18 cellular contexts compared by ENCODE assay signal in the genomic region with DNA sequence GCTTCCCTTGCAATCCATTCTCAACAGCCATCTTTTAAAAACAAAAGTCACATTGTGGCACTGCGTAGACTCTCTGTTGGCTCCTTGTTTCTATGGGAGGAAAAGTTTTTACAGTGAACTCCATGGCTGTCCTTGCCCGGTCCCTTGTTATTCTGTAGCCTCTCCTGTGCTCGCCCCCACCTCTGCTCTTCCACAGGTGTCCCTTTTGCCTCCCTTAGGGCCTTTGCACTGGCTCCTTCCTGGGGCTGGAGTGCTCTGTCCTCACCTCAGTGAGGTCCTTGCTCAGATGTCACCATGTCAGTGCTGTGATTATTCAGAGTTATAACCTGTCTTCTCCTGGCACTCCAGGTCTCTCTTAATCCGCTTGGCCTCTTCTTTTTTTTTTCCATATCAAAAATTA. TPM values are rescaled to one million over a fixed set of nuclear protein-coding genes. Genes with fewer than 3 reads are reported as not detected.
A peak's percentile ranks its signal among the peaks of the same experiment; 100 is the strongest.
DNase-seq lines count a peak whose midpoint lies in the region; ATAC-seq and TF ChIP-seq lines count a peak whose summit lies in the region.
"Had no signal": no experiment of that assay in that cellular context is flagged by ENCODE, and none has a peak within 500 bp of the region (broad histone marks: within the 10 kb centered on the region; RNA-seq: fewer than 3 reads in every experiment).

No MANE protein-coding gene starts in this region.

- no peak for TF ChIP-seq EP300 in transverse colon (IDR thresholded peaks at IDR 0.05; ENCODE audit: low read depth)

- H3K4me3 ChIP-seq in HEK293 (ENCODE audit: low read depth, low read length) (no peak overlapping the region), right atrium auricular region (no peak overlapping the region), transverse colon (no peak overlapping the region)
- H3K4me3 ChIP-seq: SJSA1 had no signal

- 83 to 92% methylated on average over 2 to 4 of the region's 4 CpGs for WGBS in transverse colon (ENCODE audit: low coverage in 1 of 2), 2 donors

- intact Hi-C loops in transverse colon (cut with DNase I; ENCODE audit: low total_unique reads) = no loop called here

- H3K9me3 Mint-ChIP-seq in activated naive CD8-positive, alpha-beta T cell treated with anti-CD3 and anti-CD28 coated beads, Interleukin-2, amount 10 ng/mL, durations not matched to agents 7 days and 5 days = no peaks in the 10 kb centered on the region
- H3K9me3 Mint-ChIP-seq in activated naive CD8-positive, alpha-beta T cell treated with anti-CD3 and anti-CD28 coated beads, Interleukin-2, amount 50 U/mL, for 24 hours = no peaks in the 10 kb centered on the region

- no peak for TF ChIP-seq POLR2A in transverse colon (IDR thresholded peaks at IDR 0.05)

- H3K4me3 Mint-ChIP-seq in activated naive CD8-positive, alpha-beta T cell treated with anti-CD3 and anti-CD28 coated beads, Interleukin-2, amount 10 ng/mL, durations not matched to agents 7 days and 5 days = no peak overlapping the region
- no peak overlapping the region for H3K4me3 Mint-ChIP-seq in activated naive CD8-positive, alpha-beta T cell treated with anti-CD3 and anti-CD28 coated beads, Interleukin-2, amount 50 U/mL, for 24 hours

- no peaks in the 10 kb centered on the region for H3K27me3 Mint-ChIP-seq in activated naive CD8-positive, alpha-beta T cell treated with anti-CD3 and anti-CD28 coated beads, Interleukin-2, amount 10 ng/mL, durations not matched to agents 7 days and 5 days
- no peaks in the 10 kb centered on the region for H3K27me3 Mint-ChIP-seq in activated naive CD8-positive, alpha-beta T cell treated with anti-CD3 and anti-CD28 coated beads, Interleukin-2, amount 50 U/mL, for 24 hours

- in situ Hi-C loops in transverse colon (cut with MboI; ENCODE audit: low pct_ligation_motif_present in 1 of 4, low pct_unique_long_range_greater_than_20kb in 1 of 4, low sequenced_read_pairs in 3 of 4) = no loop called here

- no peak for ATAC-seq in activated naive CD8-positive, alpha-beta T cell treated with anti-CD3 and anti-CD28 coated beads, Interleukin-2, amount 10 ng/mL, durations not matched to agents 7 days and 5 days (ENCODE audit: low read depth)
- ATAC-seq in activated naive CD8-positive, alpha-beta T cell treated with anti-CD3 and anti-CD28 coated beads, Interleukin-2, amount 50 U/mL, for 24 hours = no peak
- ATAC-seq in HG03196 (IDR thresholded peaks at IDR 0.05; ENCODE audit: unreplicated experiment) = no peak
- ATAC-seq: PC-3 had no signal

- H3K36me3 Mint-ChIP-seq in activated naive CD8-positive, alpha-beta T cell treated with anti-CD3 and anti-CD28 coated beads, Interleukin-2, amount 10 ng/mL, durations not matched to agents 7 days and 5 days = no peaks in the 10 kb centered on the region
- H3K36me3 Mint-ChIP-seq in activated naive CD8-positive, alpha-beta T cell treated with anti-CD3 and anti-CD28 coated beads, Interleukin-2, amount 50 U/mL, for 24 hours (ENCODE audit: low read depth) = no peaks in the 10 kb centered on the region

- TF ChIP-seq CTCF in HEK293 (tag by site-specific recombination; IDR thresholded peaks at IDR 0.05) = no peak
- no peak for TF ChIP-seq CTCF in right atrium auricular region (IDR thresholded peaks at IDR 0.05)
- TF ChIP-seq CTCF in transverse colon (IDR thresholded peaks at IDR 0.05) = no peak
- no peak for TF ChIP-seq CTCF in GM10266 (IDR thresholded peaks at IDR 0.05; ENCODE audit: control insufficient read depth, insufficient read depth, low read depth, missing control alignments)

- POLR2A ChIA-PET in activated naive CD8-positive, alpha-beta T cell treated with anti-CD3 and anti-CD28 coated beads, Interleukin-2, amount 10 ng/mL, durations not matched to agents 7 days and 5 days (lab: Charles Lee) = no interaction called here
- POLR2A ChIA-PET in HEK293 (lab: Yijun Ruan, JAX) = interaction anchor here (0.6 kb wide), 1 partner anchor 14 kb away, joined by 3 read pairs; no protein-coding TSS in a partner anchor

- H3K27ac Mint-ChIP-seq in activated naive CD8-positive, alpha-beta T cell treated with anti-CD3 and anti-CD28 coated beads, Interleukin-2, amount 10 ng/mL, durations not matched to agents 7 days and 5 days = peak overlapping the region; percentile 10
- no peak overlapping the region for H3K27ac Mint-ChIP-seq in activated naive CD8-positive, alpha-beta T cell treated with anti-CD3 and anti-CD28 coated beads, Interleukin-2, amount 50 U/mL, for 24 hours

- H3K4me1 ChIP-seq in HEK293 (ENCODE audit: control insufficient read depth, insufficient read depth, low read length) (peaks cover 6% of the 10 kb centered on the region; the same call in 1 of the 2 replicates), right atrium auricular region (peaks cover 0 to 28% of the 10 kb centered on the region in 2 donors), transverse colon (peaks cover 5 to 42% (median 21%) of the 10 kb centered on the region in 4 donors)
- H3K4me1 ChIP-seq: SJSA1 had no signal

- H3K36me3 ChIP-seq in HEK293 (ENCODE audit: control insufficient read depth in 2 of 2, insufficient read depth in 1 of 2, low read length in 2 of 2) (no peaks in the 10 kb centered on the region; a peak in 1 of 3 replicates), right atrium auricular region (no peaks in the 10 kb centered on the region), transverse colon (no peaks in the 10 kb centered on the region)
- H3K36me3 ChIP-seq: SJSA1 had no signal

- CTCF ChIA-PET in HEK293 (lab: Yijun Ruan, JAX) = interaction anchor here (0.6 kb wide), 1 partner anchor 116 kb away, joined by 3 read pairs; no protein-coding TSS in a partner anchor

- no peak for DNase-seq in activated naive CD8-positive, alpha-beta T cell treated with anti-CD3 and anti-CD28 coated beads, Interleukin-2, amount 10 ng/mL, durations not matched to agents 7 days and 5 days
- DNase-seq in activated naive CD8-positive, alpha-beta T cell treated with anti-CD3 and anti-CD28 coated beads, Interleukin-2, amount 50 U/mL, for 24 hours = no peak
- DNase-seq in right atrium auricular region (ENCODE audit: low spot score) (no peak), transverse colon (no peak), GM10266 (ENCODE audit: extremely low spot score) (no peak)
- DNase-seq: DMS153; DND-41; NCI-H1105; NCI-H146; NCI-H2029; NCI-H446 treated with DMSO at 0.1 percent for 48 hours; NCI-H526; NCI-H82; NK-92 treated with Interleukin-12 subunit alpha and Interleukin-12 subunit beta, amount 100 ng/mL, for 24 hours; PC-3 had no signal

- peaks cover under 1% of the 10 kb centered on the region for H3K4me1 Mint-ChIP-seq in activated naive CD8-positive, alpha-beta T cell treated with anti-CD3 and anti-CD28 coated beads, Interleukin-2, amount 10 ng/mL, durations not matched to agents 7 days and 5 days
- peaks cover 17% of the 10 kb centered on the region for H3K4me1 Mint-ChIP-seq in activated naive CD8-positive, alpha-beta T cell treated with anti-CD3 and anti-CD28 coated beads, Interleukin-2, amount 50 U/mL, for 24 hours

- no peaks in the 10 kb centered on the region for H3K9me3 ChIP-seq in HEK293 (ENCODE audit: control insufficient read depth, insufficient read depth, low read depth, low read length)
- H3K9me3 ChIP-seq in right atrium auricular region = no peaks in the 10 kb centered on the region
- no peaks in the 10 kb centered on the region for H3K9me3 ChIP-seq in transverse colon
- H3K9me3 ChIP-seq: SJSA1 had no signal

- H3K27me3 ChIP-seq in right atrium auricular region (no peaks in the 10 kb centered on the region), transverse colon (no peaks in the 10 kb centered on the region)
- H3K27me3 ChIP-seq: SJSA1 had no signal

- no peak overlapping the region for H3K27ac ChIP-seq in HEK293 (ENCODE audit: extremely low read depth, low read depth, low read length)
- peak overlapping the region; percentile 3 to 65 for H3K27ac ChIP-seq in right atrium auricular region
- H3K27ac ChIP-seq in transverse colon = peak overlapping the region in 3 of 4 donors; percentile 34 to 67 (median 63)
- H3K27ac ChIP-seq: SJSA1 had no signal

TF ChIP-seq in HEK293, 187 proteins besides CTCF, POLR2A, EP300 and RAD21 (continues in another document):
- no peak for TF ChIP-seq ZNF747 (tag by site-specific recombination; IDR thresholded peaks at IDR 0.05)
- TF ChIP-seq ZNF791 (tag by site-specific recombination; IDR thresholded peaks at IDR 0.05) = no peak
- TF ChIP-seq RBAK (tag by site-specific recombination; IDR thresholded peaks at IDR 0.05) = no peak
- TF ChIP-seq, protein P1, sequence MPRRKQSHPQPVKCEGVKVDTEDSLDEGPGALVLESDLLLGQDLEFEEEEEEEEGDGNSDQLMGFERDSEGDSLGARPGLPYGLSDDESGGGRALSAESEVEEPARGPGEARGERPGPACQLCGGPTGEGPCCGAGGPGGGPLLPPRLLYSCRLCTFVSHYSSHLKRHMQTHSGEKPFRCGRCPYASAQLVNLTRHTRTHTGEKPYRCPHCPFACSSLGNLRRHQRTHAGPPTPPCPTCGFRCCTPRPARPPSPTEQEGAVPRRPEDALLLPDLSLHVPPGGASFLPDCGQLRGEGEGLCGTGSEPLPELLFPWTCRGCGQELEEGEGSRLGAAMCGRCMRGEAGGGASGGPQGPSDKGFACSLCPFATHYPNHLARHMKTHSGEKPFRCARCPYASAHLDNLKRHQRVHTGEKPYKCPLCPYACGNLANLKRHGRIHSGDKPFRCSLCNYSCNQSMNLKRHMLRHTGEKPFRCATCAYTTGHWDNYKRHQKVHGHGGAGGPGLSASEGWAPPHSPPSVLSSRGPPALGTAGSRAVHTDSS (tag by site-specific recombination; IDR thresholded peaks at IDR 0.05) = no peak
- no peak for TF ChIP-seq GFI1B (tag by site-specific recombination; IDR thresholded peaks at IDR 0.05)
- TF ChIP-seq, protein P2, sequence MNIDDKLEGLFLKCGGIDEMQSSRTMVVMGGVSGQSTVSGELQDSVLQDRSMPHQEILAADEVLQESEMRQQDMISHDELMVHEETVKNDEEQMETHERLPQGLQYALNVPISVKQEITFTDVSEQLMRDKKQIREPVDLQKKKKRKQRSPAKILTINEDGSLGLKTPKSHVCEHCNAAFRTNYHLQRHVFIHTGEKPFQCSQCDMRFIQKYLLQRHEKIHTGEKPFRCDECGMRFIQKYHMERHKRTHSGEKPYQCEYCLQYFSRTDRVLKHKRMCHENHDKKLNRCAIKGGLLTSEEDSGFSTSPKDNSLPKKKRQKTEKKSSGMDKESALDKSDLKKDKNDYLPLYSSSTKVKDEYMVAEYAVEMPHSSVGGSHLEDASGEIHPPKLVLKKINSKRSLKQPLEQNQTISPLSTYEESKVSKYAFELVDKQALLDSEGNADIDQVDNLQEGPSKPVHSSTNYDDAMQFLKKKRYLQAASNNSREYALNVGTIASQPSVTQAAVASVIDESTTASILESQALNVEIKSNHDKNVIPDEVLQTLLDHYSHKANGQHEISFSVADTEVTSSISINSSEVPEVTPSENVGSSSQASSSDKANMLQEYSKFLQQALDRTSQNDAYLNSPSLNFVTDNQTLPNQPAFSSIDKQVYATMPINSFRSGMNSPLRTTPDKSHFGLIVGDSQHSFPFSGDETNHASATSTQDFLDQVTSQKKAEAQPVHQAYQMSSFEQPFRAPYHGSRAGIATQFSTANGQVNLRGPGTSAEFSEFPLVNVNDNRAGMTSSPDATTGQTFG (tag by site-specific recombination; IDR thresholded peaks at IDR 0.05; ENCODE audit: borderline replicate concordance) = no peak

RNA-seq across cellular contexts. Expression of a gene that starts 18.9 kb away (rescaled TPM):
- total RNA-seq in activated naive CD8-positive, alpha-beta T cell treated with anti-CD3 and anti-CD28 coated beads, Interleukin-2, amount 10 ng/mL, durations not matched to agents 7 days and 5 days = 1 to 10 TPM; 4.1 to 4.3 TPM
- 100 to 1,000 TPM; 164 to 166 TPM for total RNA-seq in right atrium auricular region
- total RNA-seq in transverse colon = 10 to 100 TPM; 33.9 to 45.6 (median 43.1) TPM

Comparison
In these comparisons a context has a peak if more than half of its experiments do, and no peak if none do; other contexts are left out.
1. RNA of a gene that starts 18.9 kb away (total RNA-seq): 164 to 166 TPM in right atrium auricular region and 33.9 to 45.6 TPM in transverse colon; 4.1 to 4.3 TPM in activated naive CD8-positive, alpha-beta T cell treated with anti-CD3 and anti-CD28 coated beads, Interleukin-2, amount 10 ng/mL, durations not matched to agents 7 days and 5 days; every median in the first group is over 4 times any median in the second.